ENCODE assay signal across 8 cellular contexts in genomic region chr2:169767243-169767888, GRCh38. TPM values are rescaled to one million over a fixed set of nuclear protein-coding genes. Genes with fewer than 3 reads are reported as not detected.
DNase-seq lines count a peak whose midpoint lies in the region; ATAC-seq and TF ChIP-seq lines count a peak whose summit lies in the region.

No MANE protein-coding gene starts in this region.

- no peaks in the 10 kb centered on the region for H3K9me2 ChIP-seq in Loucy (replicated peaks; ENCODE audit: low read depth, low read length)

- intact Hi-C loops in colonic mucosa (cut with DNase I): no loop called here
- intact Hi-C loops in lower lobe of right lung (cut with DNase I): no loop called here

- H3K27ac ChIP-seq in colonic mucosa (no peak overlapping the region), lower lobe of right lung (no peak overlapping the region)

- peak; percentile 80 for DNase-seq in DMS 273 (lab: John Stamatoyannopoulos, UW; ENCODE audit: unreplicated experiment)
- no peak for DNase-seq in DMS 273 treated with DMSO at 0.1 percent for 48 hours (lab: John Stamatoyannopoulos, UW)
- DNase-seq in activated CD4-positive, alpha-beta T cell treated with anti-CD3 and anti-CD28 coated beads for 24 hours (ENCODE audit: low read depth in 2 of 2): peak; percentile 23 to 37
- peak; percentile 77 for DNase-seq in colonic mucosa
- DNase-seq in lower lobe of right lung: no peak
- DNase-seq in stimulated activated CD8-positive, alpha-beta memory T cell treated with anti-CD3 and anti-CD28 coated beads, Interleukin-2, amount 100 ng/mL, for 1 hour (ENCODE audit: low read depth in 2 of 2): peak; percentile 14 to 30
- DNase-seq in NCI-H524 treated with DMSO at 0.1 percent for 48 hours (lab: John Stamatoyannopoulos, UW): no peak

- no peak overlapping the region for H2AFZ ChIP-seq in Loucy (ENCODE audit: low read length)

- no peak overlapping the region for H3K9ac ChIP-seq in Loucy (ENCODE audit: low read depth, low read length, poor library complexity, severe bottlenecking)
- no peak overlapping the region for H3K9ac ChIP-seq in colonic mucosa (ENCODE audit: low read depth in 2 of 2, low read length in 2 of 2)

- H3K36me3 ChIP-seq in Loucy (ENCODE audit: insufficient read depth, low read length): no peaks in the 10 kb centered on the region
- no peaks in the 10 kb centered on the region for H3K36me3 ChIP-seq in colonic mucosa
- no peaks in the 10 kb centered on the region for H3K36me3 ChIP-seq in lower lobe of right lung

- H3K79me2 ChIP-seq in Loucy (ENCODE audit: insufficient read depth, low read length): no peaks in the 10 kb centered on the region

- H3K4me3 ChIP-seq in Loucy (ENCODE audit: low read length, poor library complexity, severe bottlenecking): no peak overlapping the region
- no peak overlapping the region for H3K4me3 ChIP-seq in colonic mucosa
- H3K4me3 ChIP-seq in lower lobe of right lung: no peak overlapping the region

- H3K4me2 ChIP-seq in Loucy (ENCODE audit: low read depth, low read length, poor library complexity, severe bottlenecking): no peak overlapping the region

- H4K20me1 ChIP-seq in Loucy (ENCODE audit: insufficient read depth, low read length, poor library complexity, severe bottlenecking): no peaks in the 10 kb centered on the region

- peak; percentile 72 to 84 for ATAC-seq in lower lobe of right lung

- H3K27me3 ChIP-seq in Loucy (ENCODE audit: insufficient read depth, low read length, poor library complexity, severe bottlenecking) (no peaks in the 10 kb centered on the region), colonic mucosa (peaks cover 13% of the 10 kb centered on the region), lower lobe of right lung (ENCODE audit: low read depth) (peaks cover 22% of the 10 kb centered on the region)

- H3F3A ChIP-seq in Loucy (ENCODE audit: low read depth): no peaks in the 10 kb centered on the region

- TF ChIP-seq CTCF in Loucy (conservative IDR thresholded peaks at IDR 0.05; ENCODE audit: low read length) (peak; percentile 90), colonic mucosa (IDR thresholded peaks at IDR 0.05) (peak; percentile 65), lower lobe of right lung (IDR thresholded peaks at IDR 0.05) (peak; percentile 67)

- H3K4me1 ChIP-seq in Loucy (ENCODE audit: insufficient read depth, low read length, poor library complexity, severe bottlenecking) (no peaks in the 10 kb centered on the region), colonic mucosa (peaks cover 6% of the 10 kb centered on the region), lower lobe of right lung (peaks cover 9% of the 10 kb centered on the region)

- H3K9me3 ChIP-seq in Loucy (ENCODE audit: insufficient read depth, low read depth, low read length): no peaks in the 10 kb centered on the region
- no peaks in the 10 kb centered on the region for H3K9me3 ChIP-seq in colonic mucosa
- H3K9me3 ChIP-seq in lower lobe of right lung: no peaks in the 10 kb centered on the region

RNA-seq across cellular contexts. Expression of gene SSB, which starts 31.3 kb away (rescaled TPM):
- total RNA-seq in colonic mucosa (10 to 100 TPM; 49.5 to 83.4 TPM), lower lobe of right lung (76.3 TPM)

RNA-seq across cellular contexts. Expression of gene KLHL23, which starts 33.7 kb away (rescaled TPM):
- 10 to 100 TPM in 1 of 2 donors, 1 to 10 TPM in 1; 7.1 to 15.6 TPM for total RNA-seq in colonic mucosa
- total RNA-seq in lower lobe of right lung: 8.8 TPM

RNA-seq across cellular contexts. Expression of gene METTL5, which starts 57.3 kb away (rescaled TPM):
- total RNA-seq in colonic mucosa: 10 to 100 TPM; 39.8 to 40.9 TPM
- total RNA-seq in lower lobe of right lung: 33.2 TPM

RNA-seq across cellular contexts. Expression of gene UBR3, which starts 59.9 kb away (rescaled TPM):
- total RNA-seq in colonic mucosa (10 to 100 TPM; 30.1 to 38.4 TPM), lower lobe of right lung (46.7 TPM)

Comparison
In these comparisons a context has a peak if more than half of its experiments do, and no peak if none do; other contexts are left out.
1. DNase-seq: peak in DMS 273 (single experiment), activated CD4-positive, alpha-beta T cell treated with anti-CD3 and anti-CD28 coated beads for 24 hours (2 of 2), colonic mucosa (single experiment) and stimulated activated CD8-positive, alpha-beta memory T cell treated with anti-CD3 and anti-CD28 coated beads, Interleukin-2, amount 100 ng/mL, for 1 hour (2 of 2); none in DMS 273 treated with DMSO at 0.1 percent for 48 hours (single experiment), lower lobe of right lung (single experiment) and NCI-H524 treated with DMSO at 0.1 percent for 48 hours (single experiment).
2. Peak in every context shown above with its lines, with median percentiles within 50 percentile points of each other: CTCF ChIP-seq.